ENCODE assay signal across 1 cellular context in the genomic region with DNA sequence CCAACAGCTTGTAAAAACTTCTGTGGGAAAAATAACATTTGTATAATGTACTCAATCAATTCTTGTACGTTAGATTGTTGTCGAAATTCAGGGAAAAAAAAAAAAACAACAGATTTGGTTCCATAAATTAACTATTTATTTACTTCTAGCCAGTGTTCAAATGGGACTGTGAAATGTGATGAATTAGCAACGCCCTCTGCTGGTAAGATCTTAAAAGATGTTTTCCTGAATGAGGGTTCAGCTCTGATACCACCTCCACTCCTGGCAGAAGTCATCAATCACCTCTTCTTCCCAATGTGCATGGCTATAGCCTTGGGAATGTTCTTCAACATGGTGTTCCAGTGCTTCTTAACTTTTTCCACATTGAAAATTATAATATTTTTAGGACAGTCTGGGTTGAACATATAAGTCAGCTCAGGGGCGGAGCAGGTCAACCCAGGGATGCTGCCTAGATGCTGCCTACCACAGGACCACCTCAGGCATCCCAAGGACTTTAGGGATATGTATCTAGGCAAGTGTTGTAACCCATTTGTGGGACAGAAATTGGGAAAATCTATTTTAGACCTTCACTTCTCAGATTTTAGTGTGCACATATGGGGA.
TF ChIP-seq lines count a peak whose summit lies in the region.

No MANE protein-coding gene starts in this region.

TF ChIP-seq in WTC11, 78 proteins besides CTCF, POLR2A, EP300 and RAD21 (continued from another document):
- no peak for TF ChIP-seq ZNF138 (CRISPR knock-in tag; conservative IDR thresholded peaks at IDR 0.05)
